In the genomic region with DNA sequence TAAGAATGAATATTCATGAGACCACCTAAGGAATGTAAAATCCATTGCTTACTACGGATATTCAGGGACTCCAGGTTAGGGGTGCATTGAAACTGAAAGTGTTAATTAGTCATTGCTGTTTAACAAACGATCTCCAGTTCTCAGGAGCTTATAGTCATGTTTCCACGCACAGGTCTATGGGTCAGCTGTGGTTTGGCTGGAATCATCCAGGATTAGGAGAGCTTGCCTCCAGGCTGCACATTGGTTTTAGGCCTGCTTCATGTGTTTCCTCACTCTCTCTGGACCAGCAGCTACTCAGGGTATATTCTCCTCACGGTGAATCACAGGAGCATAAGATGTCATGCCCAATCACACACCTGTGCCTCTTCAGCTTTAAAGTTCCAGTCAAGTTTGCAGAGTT, we compare ENCODE assay signal across 12 cellular contexts.
A peak's percentile ranks its signal among the peaks of the same experiment; 100 is the strongest.
DNase-seq lines count a peak whose midpoint lies in the region; ATAC-seq, FAIRE-seq and TF ChIP-seq lines count a peak whose summit lies in the region.
"Had no signal": no experiment of that assay in that cellular context is flagged by ENCODE, and none has a peak within 500 bp of the region (broad histone marks: within the 10 kb centered on the region; RNA-seq: fewer than 3 reads in every experiment).

No MANE protein-coding gene starts in this region.

- H3K4me3 ChIP-seq in AG04450 (ENCODE audit: low read depth, low read length) (no peak overlapping the region), HEK293 (ENCODE audit: low read depth, low read length) (no peak overlapping the region), astrocyte (ENCODE audit: insufficient read depth, low read depth, low read length) (no peak overlapping the region)
- H3K4me3 ChIP-seq: BLaER1 treated with 17β-estradiol and CSF1 and Interleukin-3, amounts not matched to agents 10 nM and 100 nM had no signal

- H3K36me3 ChIP-seq in HEK293 (ENCODE audit: control insufficient read depth in 2 of 2, insufficient read depth in 1 of 2, low read length in 2 of 2) (no peaks in the 10 kb centered on the region), astrocyte (ENCODE audit: insufficient read depth, low read length) (no peaks in the 10 kb centered on the region)
- H3K36me3 ChIP-seq: BLaER1 treated with 17β-estradiol and CSF1 and Interleukin-3, amounts not matched to agents 10 nM and 100 nM had no signal

- no peaks in the 10 kb centered on the region for H3K36me3 Mint-ChIP-seq in astrocyte (ENCODE audit: low read depth, unreplicated experiment)
- H3K36me3 Mint-ChIP-seq in activated T-cell treated with anti-CD3 and anti-CD28 coated beads, Interleukin-2, amount 50 U/mL, for 72 hours (ENCODE audit: insufficient read depth in 2 of 2) = no peaks in the 10 kb centered on the region
- H3K36me3 Mint-ChIP-seq: natural killer cell had no signal

- H3K27me3 ChIP-seq in AG04450 (ENCODE audit: control insufficient read depth, insufficient read depth, low read length) (no peaks in the 10 kb centered on the region), astrocyte (ENCODE audit: insufficient read depth, low read length) (no peaks in the 10 kb centered on the region)

- peak overlapping the region; percentile 43 for H3K9ac ChIP-seq in astrocyte (ENCODE audit: low read length)
- H3K9ac ChIP-seq: BLaER1 treated with 17β-estradiol and CSF1 and Interleukin-3, amounts not matched to agents 10 nM and 100 nM had no signal

- peaks cover 30% of the 10 kb centered on the region for H3K4me1 Mint-ChIP-seq in astrocyte (ENCODE audit: low read depth, unreplicated experiment)
- no peaks in the 10 kb centered on the region for H3K4me1 Mint-ChIP-seq in activated T-cell treated with anti-CD3 and anti-CD28 coated beads, Interleukin-2, amount 50 U/mL, for 72 hours (ENCODE audit: low read depth)
- H3K4me1 Mint-ChIP-seq: natural killer cell had no signal

- POLR2A ChIA-PET in AG04450 (lab: Yijun Ruan, JAX) (no interaction called here), HEK293 (lab: Yijun Ruan, JAX) (no interaction called here)

- no peaks in the 10 kb centered on the region for H3K9me3 Mint-ChIP-seq in astrocyte (ENCODE audit: unreplicated experiment)
- H3K9me3 Mint-ChIP-seq in activated T-cell treated with anti-CD3 and anti-CD28 coated beads, Interleukin-2, amount 50 U/mL, for 72 hours = no peaks in the 10 kb centered on the region
- H3K9me3 Mint-ChIP-seq: natural killer cell had no signal

- H3K4me2 ChIP-seq in astrocyte (ENCODE audit: low read length) = peak overlapping the region; percentile 71
- H3K4me2 ChIP-seq: BLaER1 treated with 17β-estradiol and CSF1 and Interleukin-3, amounts not matched to agents 10 nM and 100 nM had no signal

- no peak overlapping the region for H2AFZ ChIP-seq in astrocyte (ENCODE audit: low read depth, low read length)

- H3K27ac ChIP-seq in AG04450 (ENCODE audit: low read depth, low read length) (no peak overlapping the region), HEK293 (ENCODE audit: extremely low read depth, low read depth, low read length) (peak overlapping the region; percentile 4; the same call in 1 of the 2 replicates), astrocyte (ENCODE audit: low read depth, low read length) (peak overlapping the region; percentile 78)
- H3K27ac ChIP-seq: BLaER1 treated with 17β-estradiol and CSF1 and Interleukin-3, amounts not matched to agents 10 nM and 100 nM had no signal

- no peaks in the 10 kb centered on the region for H3K27me3 Mint-ChIP-seq in astrocyte (ENCODE audit: low read depth, unreplicated experiment)
- H3K27me3 Mint-ChIP-seq in activated T-cell treated with anti-CD3 and anti-CD28 coated beads, Interleukin-2, amount 50 U/mL, for 72 hours (ENCODE audit: low read depth) = peaks cover 33% of the 10 kb centered on the region

- FAIRE-seq in astrocyte (lab: Jason Lieb, UNC) = peak; percentile 97

- no peak for ATAC-seq in activated T-cell treated with anti-CD3 and anti-CD28 coated beads, Interleukin-2, amount 50 U/mL, for 72 hours (replicated peaks in 1 of 2)
- no peak for ATAC-seq in GM18873 (IDR thresholded peaks at IDR 0.05; ENCODE audit: low FRiP score, unreplicated experiment)
- ATAC-seq: natural killer cell had no signal

- no peaks in the 10 kb centered on the region for H4K20me1 ChIP-seq in astrocyte (ENCODE audit: insufficient read depth, low read length)
- H4K20me1 ChIP-seq: BLaER1 treated with 17β-estradiol and CSF1 and Interleukin-3, amounts not matched to agents 10 nM and 100 nM had no signal

- H3K79me2 ChIP-seq in astrocyte (ENCODE audit: insufficient read depth, low read length) = no peaks in the 10 kb centered on the region

- DNase-seq in AG04450 (ENCODE audit: low read depth, low spot score) (peak; percentile 48), astrocyte (ENCODE audit: low read depth) (peak; percentile 94), kidney tubule cell (ENCODE audit: low spot score) (peak; percentile 93), SHP77 (lab: John Stamatoyannopoulos, UW) (no peak), NCI-H1092 treated with DMSO at 0.1 percent for 48 hours (lab: John Stamatoyannopoulos, UW) (no peak)
- no peak for DNase-seq in activated T-cell treated with anti-CD3 and anti-CD28 coated beads, Interleukin-2, amount 50 U/mL, for 72 hours
- DNase-seq: activated CD4-positive, alpha-beta T cell treated with anti-CD3 and anti-CD28 coated beads for 1 hour; head of caudate nucleus; natural killer cell had no signal

- no peak for TF ChIP-seq CTCF in AG04450 (IDR thresholded peaks at IDR 0.05; ENCODE audit: low read depth, low read length)
- no peak for TF ChIP-seq CTCF in HEK293 (tag by site-specific recombination; IDR thresholded peaks at IDR 0.05)
- TF ChIP-seq CTCF in astrocyte (IDR thresholded peaks at IDR 0.05; ENCODE audit: insufficient read depth, low read depth, low read length) = no peak

- H3K27ac Mint-ChIP-seq in astrocyte (ENCODE audit: unreplicated experiment) = peak overlapping the region; percentile 88
- no peak overlapping the region for H3K27ac Mint-ChIP-seq in activated T-cell treated with anti-CD3 and anti-CD28 coated beads, Interleukin-2, amount 50 U/mL, for 72 hours
- H3K27ac Mint-ChIP-seq: natural killer cell had no signal

- no peak overlapping the region for H3K4me3 Mint-ChIP-seq in astrocyte (ENCODE audit: unreplicated experiment)
- H3K4me3 Mint-ChIP-seq in activated T-cell treated with anti-CD3 and anti-CD28 coated beads, Interleukin-2, amount 50 U/mL, for 72 hours = no peak overlapping the region
- H3K4me3 Mint-ChIP-seq: natural killer cell had no signal

- CTCF ChIA-PET in AG04450 (lab: Charles Lee) (interaction anchor here (1.4 kb wide), 1 partner anchor 275 kb away, joined by 6 read pairs; no protein-coding TSS in a partner anchor), HEK293 (lab: Yijun Ruan, JAX) (interaction anchor here (0.8 to 1.0 kb wide), 3 partner anchors 27 to 274 kb away, joined by 3 to 4 read pairs (median 3); no protein-coding TSS in a partner anchor)

- no peaks in the 10 kb centered on the region for H3K9me3 ChIP-seq in AG04450 (ENCODE audit: control insufficient read depth, insufficient read depth, low read length)
- no peaks in the 10 kb centered on the region for H3K9me3 ChIP-seq in HEK293 (ENCODE audit: control insufficient read depth, insufficient read depth, low read depth, low read length)
- no peaks in the 10 kb centered on the region for H3K9me3 ChIP-seq in astrocyte (ENCODE audit: insufficient read depth, low read depth, low read length)

- H3K4me1 ChIP-seq in HEK293 (ENCODE audit: control insufficient read depth, insufficient read depth, low read length) (peaks cover 34% of the 10 kb centered on the region), astrocyte (ENCODE audit: insufficient read depth, low read length) (peaks cover 22% of the 10 kb centered on the region)

TF ChIP-seq in HEK293, 187 proteins besides CTCF, POLR2A, EP300 and RAD21:
- no peak for TF ChIP-seq ZNF391 (tag by site-specific recombination; IDR thresholded peaks at IDR 0.05; ENCODE audit: borderline replicate concordance, low read depth)
- no peak for TF ChIP-seq ZNF174 (tag by site-specific recombination; IDR thresholded peaks at IDR 0.05)
- no peak for TF ChIP-seq ZNF239 (tag by site-specific recombination; IDR thresholded peaks at IDR 0.05)
- no peak for TF ChIP-seq GLIS2 (tag by site-specific recombination; IDR thresholded peaks at IDR 0.05)
- TF ChIP-seq BCL11A (tag by site-specific recombination; IDR thresholded peaks at IDR 0.05; ENCODE audit: low read depth) = no peak

Comparison
In these comparisons a context has a peak if more than half of its experiments do, and no peak if none do; other contexts are left out.
1. DNase-seq: peak in AG04450 (single experiment), astrocyte (single experiment) and kidney tubule cell (single experiment); none in activated T-cell treated with anti-CD3 and anti-CD28 coated beads, Interleukin-2, amount 50 U/mL, for 72 hours (0 of 2), SHP77 (0 of 2) and NCI-H1092 treated with DMSO at 0.1 percent for 48 hours (single experiment).